In the genomic region with DNA sequence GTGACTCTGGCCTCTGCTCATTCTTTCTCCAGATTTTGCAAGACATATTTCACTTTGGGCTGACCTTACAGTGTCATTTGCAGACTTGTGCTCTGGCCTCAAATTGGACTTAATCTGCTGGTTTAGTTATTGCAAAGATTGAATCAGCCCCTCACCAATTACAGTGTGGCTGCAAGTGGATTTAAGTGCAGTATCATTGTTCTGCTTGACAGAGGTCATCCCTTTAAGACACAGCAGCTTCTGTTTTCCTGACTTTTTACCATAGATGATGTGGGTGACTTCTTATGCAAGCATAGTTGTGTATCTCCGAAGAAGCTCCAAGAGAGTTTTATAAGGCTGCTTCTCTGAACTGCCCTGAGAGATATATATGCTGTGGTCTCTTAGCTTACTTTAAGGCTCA, we compare ENCODE assay signal across 9 cellular contexts. TPM values are rescaled to one million over a fixed set of nuclear protein-coding genes. Genes with fewer than 3 reads are reported as not detected.
DNase-seq lines count a peak whose midpoint lies in the region; ATAC-seq and TF ChIP-seq lines count a peak whose summit lies in the region.
"Had no signal": no experiment of that assay in that cellular context is flagged by ENCODE, and none has a peak within 500 bp of the region (broad histone marks: within the 10 kb centered on the region; RNA-seq: fewer than 3 reads in every experiment).

No MANE protein-coding gene starts in this region.

- H3K36me3 ChIP-seq in PC-9 (ENCODE audit: low read depth) (peaks cover 47% of the 10 kb centered on the region), endocrine pancreas (ENCODE audit: control insufficient read depth, insufficient read depth, low read length) (no peaks in the 10 kb centered on the region), ovary (no peaks in the 10 kb centered on the region)

- no peak overlapping the region for H2AFZ ChIP-seq in PC-9

- intact Hi-C loops in PC-9 (cut with micrococcal nuclease; ENCODE audit: unreplicated experiment), result no loop called here
- intact Hi-C loops in ovary (cut with DNase I), result loop anchor here in 3 of 4 donors (5.0 to 10.0 kb wide), 4 partner anchors 205 to 287 kb away; no protein-coding TSS in a partner anchor

- no peak for TF ChIP-seq EP300 in ovary (IDR thresholded peaks at IDR 0.05)

- H3K4me1 ChIP-seq in PC-9 (replicated peaks; ENCODE audit: insufficient read depth), result peaks cover 33% of the 10 kb centered on the region
- H3K4me1 ChIP-seq in endocrine pancreas (ENCODE audit: control insufficient read depth, insufficient read depth, low read length), result no peaks in the 10 kb centered on the region
- peaks cover 12% of the 10 kb centered on the region for H3K4me1 ChIP-seq in ovary (ENCODE audit: insufficient read depth)

- peaks cover 44% of the 10 kb centered on the region for H4K20me1 ChIP-seq in PC-9 (ENCODE audit: insufficient read depth)

- peaks cover 27% of the 10 kb centered on the region for H3F3A ChIP-seq in PC-9 (ENCODE audit: insufficient read depth, low read depth)

- no peak for TF ChIP-seq POLR2A in ovary (IDR thresholded peaks at IDR 0.05)

- H3K4me2 ChIP-seq in PC-9, result peak overlapping the region; percentile 93

- BruUV-seq in PC-9 (replicated peaks; lab: Mats Ljungman, UMichigan), result no TSS peak

- WGBS in ovary, 3 donors, result 0 to 6% (median 3%) methylated on average over 1 of the region's 1 CpG

- TF ChIP-seq CTCF in PC-9 (conservative IDR thresholded peaks at IDR 0.05), result no peak
- TF ChIP-seq CTCF in ovary (IDR thresholded peaks at IDR 0.05), result no peak

- ATAC-seq in GM21737 (IDR thresholded peaks at IDR 0.05; ENCODE audit: unreplicated experiment), result no peak
- ATAC-seq in HG02852 (IDR thresholded peaks at IDR 0.05; ENCODE audit: unreplicated experiment), result no peak
- ATAC-seq in HG03135 (IDR thresholded peaks at IDR 0.05; ENCODE audit: unreplicated experiment), result no peak

- DNase-seq in EH (ENCODE audit: low read depth) (peak; percentile 59), PC-9 (peak in 1 of 2 experiments; percentile 33), ovary (peak in 1 of 5 donors; percentile 15), GOT3 (lab: John Stamatoyannopoulos, UW) (no peak)

- CTCF ChIA-PET in PC-9 (lab: Charles Lee), result interaction anchor here (0.6 to 1.2 kb wide), 2 partner anchors 210 to 768 kb away, joined by 3 to 6 read pairs; no protein-coding TSS in a partner anchor

- POLR2A ChIA-PET in PC-9 (lab: Charles Lee; ENCODE audit: unreplicated experiment), result interaction anchor here (0.6 kb wide), 1 partner anchor 17 kb away, joined by 3 read pairs; no protein-coding TSS in a partner anchor

- H3K4me3 ChIP-seq in PC-9, result peak overlapping the region; percentile 96
- H3K4me3 ChIP-seq in endocrine pancreas (ENCODE audit: control insufficient read depth, insufficient read depth, low read length), result peak overlapping the region; percentile 65
- H3K4me3 ChIP-seq in ovary, result peak overlapping the region; percentile 78

- peak overlapping the region; percentile 94 for H3K27ac ChIP-seq in PC-9
- peak overlapping the region in 1 of 2 donors; percentile 7 for H3K27ac ChIP-seq in ovary
- H3K27ac ChIP-seq: epithelial cell of prostate had no signal

- no peaks in the 10 kb centered on the region for H3K9me2 ChIP-seq in PC-9 (ENCODE audit: insufficient read depth)

- peaks cover 91% of the 10 kb centered on the region for H3K79me2 ChIP-seq in PC-9 (ENCODE audit: low read depth)

- H3K9me3 ChIP-seq in PC-9 (ENCODE audit: insufficient read depth, low read depth) (no peaks in the 10 kb centered on the region), endocrine pancreas (ENCODE audit: control insufficient read depth, low read length) (no peaks in the 10 kb centered on the region), ovary (no peaks in the 10 kb centered on the region)

- H3K9ac ChIP-seq in endocrine pancreas (ENCODE audit: control insufficient read depth, insufficient read depth, low read length), result no peak overlapping the region

- H3K27me3 ChIP-seq in PC-9 (ENCODE audit: insufficient read depth, low read depth) (no peaks in the 10 kb centered on the region), endocrine pancreas (ENCODE audit: control insufficient read depth, insufficient read depth, low read length) (no peaks in the 10 kb centered on the region), ovary (no peaks in the 10 kb centered on the region)

RNA-seq across cellular contexts. Expression of gene TRIB2, which starts 3.4 kb away (rescaled TPM):
- total RNA-seq in PC-9 (2021) (18.9 and 20.2 TPM in 2 replicates), ovary (100 to 1,000 TPM in 4 of 7 donors, 10 to 100 TPM in 3; 68.1 to 209 (median 103) TPM)
- polyA plus RNA-seq in ovary, result 10 to 100 TPM; 60.4 to 94.7 TPM
